ENCODE assay signal across 8 cellular contexts in the genomic region with DNA sequence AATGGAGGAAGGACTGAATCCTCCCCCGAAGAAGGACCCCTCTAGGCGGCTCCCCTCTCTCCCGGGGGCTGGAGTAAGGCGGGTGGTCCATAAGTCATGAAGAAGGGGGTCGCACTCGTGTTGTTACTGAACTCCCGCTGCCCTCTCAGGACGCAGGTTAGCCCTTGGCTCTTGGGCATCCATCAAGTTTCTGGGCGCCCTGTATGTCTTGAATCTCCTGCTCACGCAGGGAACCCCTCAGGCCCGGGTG. TPM values are rescaled to one million over a fixed set of nuclear protein-coding genes. Genes with fewer than 3 reads are reported as not detected.
DNase-seq lines count a peak whose midpoint lies in the region; ATAC-seq, FAIRE-seq and TF ChIP-seq lines count a peak whose summit lies in the region.

No MANE protein-coding gene starts in this region.

- intact Hi-C loops in sigmoid colon (cut with DNase I), result no loop called here

- no peak for DNase-seq in GM23248
- DNase-seq in WTC11 (ENCODE audit: low spot score), result no peak
- no peak for DNase-seq in fibroblast of villous mesenchyme (ENCODE audit: low read depth)
- no peak for DNase-seq in sigmoid colon
- no peak for DNase-seq in HTR-8/SVneo (ENCODE audit: insufficient read length, low spot score)
- DNase-seq in C1 segment of cervical spinal cord (lab: John Stamatoyannopoulos, UW), result no peak
- no peak for DNase-seq in pons (ENCODE audit: low spot score)

- H3K27me3 Mint-ChIP-seq in WTC11 (ENCODE audit: low read depth), result no peaks in the 10 kb centered on the region

- H3K27me3 ChIP-seq in GM23248 (replicated peaks; ENCODE audit: insufficient read depth) (no peaks in the 10 kb centered on the region), sigmoid colon (no peaks in the 10 kb centered on the region)

- CTCF ChIA-PET in WTC11 (lab: Charles Lee), result interaction anchor here (1.3 to 13.9 kb wide), 4 partner anchors 15 to 205 kb away, joined by 4 to 541 read pairs (median 22); partner anchors contain the start of genes NEK8 and TLCD1

- WGBS in GM23248 (ENCODE audit: low coverage in 1 of 2, low lambda C conversion rate in 2 of 2, missing lambda C conversion rate in 2 of 2), 2 experiments, result 7 to 13% methylated on average over 10 to 11 of the region's 11 CpGs
- WGBS in sigmoid colon, 2 donors, result 1 to 4% methylated on average over 11 of the region's 11 CpGs

- TF ChIP-seq CTCF in WTC11 (IDR thresholded peaks at IDR 0.05) (no peak), fibroblast of villous mesenchyme (IDR thresholded peaks at IDR 0.05; ENCODE audit: insufficient read depth, low read depth, low read length) (no peak), sigmoid colon (IDR thresholded peaks at IDR 0.05) (no peak)

- H3K9ac ChIP-seq in GM23248, result peak overlapping the region; percentile 91

- H3K4me3 ChIP-seq in GM23248 (peak overlapping the region; percentile 86), fibroblast of villous mesenchyme (ENCODE audit: low read depth, low read length) (peak overlapping the region; percentile 92), sigmoid colon (peak overlapping the region; percentile 64 to 78 (median 72))

- H3K4me1 ChIP-seq in GM23248 (ENCODE audit: insufficient read depth) (peaks cover 21% of the 10 kb centered on the region), sigmoid colon (peaks cover 0 to 44% (median 43%) of the 10 kb centered on the region in 4 donors)

- H3K36me3 ChIP-seq in GM23248 (ENCODE audit: low read depth) (no peaks in the 10 kb centered on the region; the same call in 1 of the 2 replicates), sigmoid colon (peaks cover 0 to 9% (median 4%) of the 10 kb centered on the region in 4 donors)

- no peak for FAIRE-seq in HTR-8/SVneo (lab: Jason Lieb, UNC)

- H3K9me3 ChIP-seq in GM23248 (ENCODE audit: low read depth) (no peaks in the 10 kb centered on the region), sigmoid colon (no peaks in the 10 kb centered on the region)

- H3K27ac ChIP-seq in GM23248, result peak overlapping the region; percentile 93
- H3K27ac ChIP-seq in sigmoid colon, result peak overlapping the region; percentile 84 to 91 (median 89)

- peak overlapping the region; percentile 88 for H3K4me3 Mint-ChIP-seq in WTC11

- H3K27ac Mint-ChIP-seq in WTC11, result peak overlapping the region; percentile 93

- H3K9me2 ChIP-seq in GM23248 (ENCODE audit: insufficient read depth), result no peaks in the 10 kb centered on the region

- H3K4me1 Mint-ChIP-seq in WTC11, result peaks cover 46% of the 10 kb centered on the region

- in situ Hi-C loops in GM23248 (cut with MboI), result no loop called here

- no peak for TF ChIP-seq POLR2A in sigmoid colon (IDR thresholded peaks at IDR 0.05)

- no peak for TF ChIP-seq EP300 in sigmoid colon (IDR thresholded peaks at IDR 0.05)

- POLR2A ChIA-PET in WTC11 (lab: Charles Lee), result interaction anchor here (0.6 to 13.5 kb wide), 8 partner anchors 16 to 207 kb away, joined by 3 to 310 read pairs (median 8); partner anchors contain the start of genes ERAL1, NEK8, PHF12 and PROCA1

- no peaks in the 10 kb centered on the region for H4K20me1 ChIP-seq in GM23248 (ENCODE audit: insufficient read depth)

- H3K79me2 ChIP-seq in GM23248 (ENCODE audit: insufficient read depth), result peaks cover 46% of the 10 kb centered on the region

- peak overlapping the region; percentile 4; the same call in 1 of the 2 replicates for H2AFZ ChIP-seq in GM23248

- ATAC-seq in WTC11 (no peak), HG03432 (IDR thresholded peaks at IDR 0.05; ENCODE audit: unreplicated experiment) (no peak)

- peak overlapping the region; percentile 90 for H3K4me2 ChIP-seq in GM23248 (ENCODE audit: unreplicated experiment)

- peaks cover 14% of the 10 kb centered on the region; the same call in 1 of the 2 replicates for H3F3A ChIP-seq in GM23248 (ENCODE audit: insufficient read depth)

- no peaks in the 10 kb centered on the region for H3K9me3 Mint-ChIP-seq in WTC11

- peaks cover 29% of the 10 kb centered on the region for H3K36me3 Mint-ChIP-seq in WTC11

TF ChIP-seq in WTC11, 78 proteins besides CTCF, POLR2A, EP300 and RAD21 (continues in another document):
- TF ChIP-seq IRF2 (CRISPR knock-in tag; IDR thresholded peaks at IDR 0.05; ENCODE audit: borderline replicate concordance, low read depth) (no peak), TEAD4 (CRISPR knock-in tag; IDR thresholded peaks at IDR 0.05) (no peak), FOXP1 (CRISPR knock-in tag; IDR thresholded peaks at IDR 0.05; ENCODE audit: borderline replicate concordance) (no peak)
- TF ChIP-seq, protein P1, sequence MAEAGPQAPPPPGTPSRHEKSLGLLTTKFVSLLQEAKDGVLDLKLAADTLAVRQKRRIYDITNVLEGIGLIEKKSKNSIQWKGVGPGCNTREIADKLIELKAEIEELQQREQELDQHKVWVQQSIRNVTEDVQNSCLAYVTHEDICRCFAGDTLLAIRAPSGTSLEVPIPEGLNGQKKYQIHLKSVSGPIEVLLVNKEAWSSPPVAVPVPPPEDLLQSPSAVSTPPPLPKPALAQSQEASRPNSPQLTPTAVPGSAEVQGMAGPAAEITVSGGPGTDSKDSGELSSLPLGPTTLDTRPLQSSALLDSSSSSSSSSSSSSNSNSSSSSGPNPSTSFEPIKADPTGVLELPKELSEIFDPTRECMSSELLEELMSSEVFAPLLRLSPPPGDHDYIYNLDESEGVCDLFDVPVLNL (CRISPR knock-in tag; IDR thresholded peaks at IDR 0.05; ENCODE audit: borderline replicate concordance, low read depth), result no peak
- TF ChIP-seq, protein P2, sequence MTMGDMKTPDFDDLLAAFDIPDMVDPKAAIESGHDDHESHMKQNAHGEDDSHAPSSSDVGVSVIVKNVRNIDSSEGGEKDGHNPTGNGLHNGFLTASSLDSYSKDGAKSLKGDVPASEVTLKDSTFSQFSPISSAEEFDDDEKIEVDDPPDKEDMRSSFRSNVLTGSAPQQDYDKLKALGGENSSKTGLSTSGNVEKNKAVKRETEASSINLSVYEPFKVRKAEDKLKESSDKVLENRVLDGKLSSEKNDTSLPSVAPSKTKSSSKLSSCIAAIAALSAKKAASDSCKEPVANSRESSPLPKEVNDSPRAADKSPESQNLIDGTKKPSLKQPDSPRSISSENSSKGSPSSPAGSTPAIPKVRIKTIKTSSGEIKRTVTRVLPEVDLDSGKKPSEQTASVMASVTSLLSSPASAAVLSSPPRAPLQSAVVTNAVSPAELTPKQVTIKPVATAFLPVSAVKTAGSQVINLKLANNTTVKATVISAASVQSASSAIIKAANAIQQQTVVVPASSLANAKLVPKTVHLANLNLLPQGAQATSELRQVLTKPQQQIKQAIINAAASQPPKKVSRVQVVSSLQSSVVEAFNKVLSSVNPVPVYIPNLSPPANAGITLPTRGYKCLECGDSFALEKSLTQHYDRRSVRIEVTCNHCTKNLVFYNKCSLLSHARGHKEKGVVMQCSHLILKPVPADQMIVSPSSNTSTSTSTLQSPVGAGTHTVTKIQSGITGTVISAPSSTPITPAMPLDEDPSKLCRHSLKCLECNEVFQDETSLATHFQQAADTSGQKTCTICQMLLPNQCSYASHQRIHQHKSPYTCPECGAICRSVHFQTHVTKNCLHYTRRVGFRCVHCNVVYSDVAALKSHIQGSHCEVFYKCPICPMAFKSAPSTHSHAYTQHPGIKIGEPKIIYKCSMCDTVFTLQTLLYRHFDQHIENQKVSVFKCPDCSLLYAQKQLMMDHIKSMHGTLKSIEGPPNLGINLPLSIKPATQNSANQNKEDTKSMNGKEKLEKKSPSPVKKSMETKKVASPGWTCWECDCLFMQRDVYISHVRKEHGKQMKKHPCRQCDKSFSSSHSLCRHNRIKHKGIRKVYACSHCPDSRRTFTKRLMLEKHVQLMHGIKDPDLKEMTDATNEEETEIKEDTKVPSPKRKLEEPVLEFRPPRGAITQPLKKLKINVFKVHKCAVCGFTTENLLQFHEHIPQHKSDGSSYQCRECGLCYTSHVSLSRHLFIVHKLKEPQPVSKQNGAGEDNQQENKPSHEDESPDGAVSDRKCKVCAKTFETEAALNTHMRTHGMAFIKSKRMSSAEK (CRISPR knock-in tag; IDR thresholded peaks at IDR 0.05; ENCODE audit: borderline replicate concordance), result 0 out of 2 replicates have a peak, but pooled peaks have one; percentile 25

RNA-seq across cellular contexts. Expression of gene TRAF4, which starts 0.9 kb away (rescaled TPM):
- 30.3 and 55.4 TPM in 2 replicates for total RNA-seq in GM23248 (2014; rRNA removed; shearing (Covaris generic))
- polyA plus RNA-seq in GM23248 (2016; fragmentation: Nextera tagmentation; extraction: Ambion mirVana) (23.4 and 23.5 TPM in 2 replicates), sigmoid colon (10 to 100 TPM; 59.6 to 94.1 (median 72.1) TPM)
- total RNA-seq in WTC11 (2021) (192 to 268 TPM (median 192 TPM) in 3 replicates), fibroblast of villous mesenchyme (37.7 and 64.8 TPM in 2 replicates), sigmoid colon (10 to 100 TPM in 1 of 4 donors, 1 to 10 TPM in 3; 3.9 to 11.6 (median 5.1) TPM)

RNA-seq across cellular contexts. Expression of gene NEK8, which starts 16.1 kb away (rescaled TPM):
- 2.9 and 13.5 TPM in 2 replicates for total RNA-seq in GM23248 (2014; rRNA removed; shearing (Covaris generic))
- polyA plus RNA-seq in GM23248 (2016; fragmentation: Nextera tagmentation; extraction: Ambion mirVana) (2.7 and 2.8 TPM in 2 replicates), sigmoid colon (1 to 10 TPM; 1.6 to 6.3 (median 1.8) TPM)
- total RNA-seq in WTC11 (2021) (17.9 to 25.0 TPM (median 18.6 TPM) in 3 replicates), fibroblast of villous mesenchyme (2.2 and 7.4 TPM in 2 replicates), sigmoid colon (1 to 10 TPM in 2 of 4 donors, under 1 TPM in 2; 0.16 to 2.8 (median 0.74) TPM)

RNA-seq across cellular contexts. Expression of gene TLCD1, which starts 18.7 kb away (rescaled TPM):
- total RNA-seq in GM23248 (2014; rRNA removed; shearing (Covaris generic)), result 4.8 and 16.3 TPM in 2 replicates
- polyA plus RNA-seq in GM23248 (2016; fragmentation: Nextera tagmentation; extraction: Ambion mirVana) (13.8 and 14.2 TPM in 2 replicates), sigmoid colon (10 to 100 TPM in 1 of 3 donors, 1 to 10 TPM in 2; 2.1 to 14.2 (median 3.0) TPM)
- total RNA-seq in WTC11 (2021) (36.0 to 41.2 TPM (median 36.5 TPM) in 3 replicates), fibroblast of villous mesenchyme (6.1 and 8.2 TPM in 2 replicates), sigmoid colon (under 1 TPM in 2 of 4 donors, not detected in 2; 0.66 to 0.71 TPM)

RNA-seq across cellular contexts. Expression of gene RPL23A, which starts 24.9 kb away (rescaled TPM):
- 362 and 383 TPM in 2 replicates for total RNA-seq in GM23248 (2014; rRNA removed; shearing (Covaris generic))
- polyA plus RNA-seq in GM23248 (2016; fragmentation: Nextera tagmentation; extraction: Ambion mirVana) (1,040 and 1,075 TPM in 2 replicates), sigmoid colon (1,000 to 10,000 TPM; 1,420 to 1,929 (median 1,826) TPM)
- total RNA-seq in WTC11 (2021) (1,832 to 2,055 TPM (median 2,048 TPM) in 3 replicates), fibroblast of villous mesenchyme (336 and 532 TPM in 2 replicates), sigmoid colon (100 to 1,000 TPM; 491 to 937 (median 695) TPM)

RNA-seq across cellular contexts. Expression of gene RAB34, which starts 27.1 kb away (rescaled TPM):
- total RNA-seq in GM23248 (2014; rRNA removed; shearing (Covaris generic)), result 307 and 476 TPM in 2 replicates
- polyA plus RNA-seq in GM23248 (2016; fragmentation: Nextera tagmentation; extraction: Ambion mirVana) (277 and 293 TPM in 2 replicates), sigmoid colon (10 to 100 TPM; 16.6 to 39.0 (median 33.1) TPM)
- total RNA-seq in WTC11 (2021) (153 to 181 TPM (median 162 TPM) in 3 replicates), fibroblast of villous mesenchyme (148 and 185 TPM in 2 replicates), sigmoid colon (100 to 1,000 TPM; 146 to 205 (median 167) TPM)
